In the genomic region with DNA sequence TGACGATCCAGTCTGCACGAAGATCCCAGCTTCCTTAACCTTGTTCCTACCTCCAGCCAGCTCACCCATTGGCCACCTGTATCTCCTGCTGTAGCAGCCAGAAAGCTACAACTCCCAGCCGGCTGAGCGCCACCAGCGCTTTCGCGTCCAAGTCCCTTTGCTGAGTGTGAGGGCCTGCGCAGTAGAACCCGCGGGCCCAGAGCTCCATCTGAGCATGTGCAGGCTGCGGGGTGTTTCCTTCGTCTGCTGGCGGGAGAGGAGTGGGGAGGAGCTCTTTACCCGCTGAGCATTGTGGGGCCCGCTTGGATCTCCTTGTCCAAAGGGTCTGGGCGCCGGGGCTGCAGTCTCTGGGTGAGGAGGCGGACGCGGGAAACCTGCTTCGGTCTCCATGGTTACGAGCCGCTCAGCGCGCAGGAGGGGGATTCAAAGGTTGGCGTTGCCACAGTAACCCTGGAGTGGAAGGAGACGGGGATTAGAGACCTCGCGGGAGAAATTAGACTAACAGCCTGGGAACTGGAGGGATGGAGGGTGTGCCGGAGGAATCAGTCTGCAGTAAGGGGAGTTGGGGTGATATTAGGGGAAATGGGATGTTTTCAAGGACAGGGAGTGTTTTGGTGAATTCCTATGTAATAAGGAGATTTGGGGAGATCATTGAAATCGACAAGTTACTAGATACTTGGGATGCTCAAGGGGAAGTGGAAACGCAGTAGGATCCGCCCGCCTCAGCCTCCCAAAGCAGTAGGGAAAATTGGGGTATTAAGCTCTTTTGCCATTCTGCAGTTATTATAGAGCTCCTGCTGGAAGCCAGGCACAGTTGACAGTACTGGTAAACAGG, we compare ENCODE assay signal across 1 cellular context.
TF ChIP-seq lines count a peak whose summit lies in the region.

No MANE protein-coding gene starts in this region.

TF ChIP-seq in HepG2, 621 proteins besides CTCF, POLR2A, EP300 and RAD21 (continued from another document and continues in another):
- TF ChIP-seq ZNF296 (CRISPR knock-in tag; conservative IDR thresholded peaks at IDR 0.05): no peak
- TF ChIP-seq ESRRA (CRISPR knock-in tag; IDR thresholded peaks at IDR 0.05; ENCODE audit: low read depth): no peak
- TF ChIP-seq ATF7 (IDR thresholded peaks at IDR 0.05): no peak
- TF ChIP-seq ATF7 (CRISPR knock-in tag; IDR thresholded peaks at IDR 0.05): no peak
- TF ChIP-seq, protein P1, sequence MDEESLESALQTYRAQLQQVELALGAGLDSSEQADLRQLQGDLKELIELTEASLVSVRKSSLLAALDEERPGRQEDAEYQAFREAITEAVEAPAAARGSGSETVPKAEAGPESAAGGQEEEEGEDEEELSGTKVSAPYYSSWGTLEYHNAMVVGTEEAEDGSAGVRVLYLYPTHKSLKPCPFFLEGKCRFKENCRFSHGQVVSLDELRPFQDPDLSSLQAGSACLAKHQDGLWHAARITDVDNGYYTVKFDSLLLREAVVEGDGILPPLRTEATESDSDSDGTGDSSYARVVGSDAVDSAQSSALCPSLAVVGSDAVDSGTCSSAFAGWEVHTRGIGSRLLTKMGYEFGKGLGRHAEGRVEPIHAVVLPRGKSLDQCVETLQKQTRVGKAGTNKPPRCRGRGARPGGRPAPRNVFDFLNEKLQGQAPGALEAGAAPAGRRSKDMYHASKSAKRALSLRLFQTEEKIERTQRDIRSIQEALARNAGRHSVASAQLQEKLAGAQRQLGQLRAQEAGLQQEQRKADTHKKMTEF (CRISPR knock-in tag; IDR thresholded peaks at IDR 0.05): peak; percentile 33; the same call in 1 of the 2 replicates
- 0 out of 2 replicates have a peak, but pooled peaks have one; percentile 33 for TF ChIP-seq THRA (CRISPR knock-in tag; IDR thresholded peaks at IDR 0.05; ENCODE audit: borderline replicate concordance)
- TF ChIP-seq PTBP1 (IDR thresholded peaks at IDR 0.05; ENCODE audit: low read depth, low read length, poor library complexity, severe bottlenecking): no peak
- TF ChIP-seq, protein P2, sequence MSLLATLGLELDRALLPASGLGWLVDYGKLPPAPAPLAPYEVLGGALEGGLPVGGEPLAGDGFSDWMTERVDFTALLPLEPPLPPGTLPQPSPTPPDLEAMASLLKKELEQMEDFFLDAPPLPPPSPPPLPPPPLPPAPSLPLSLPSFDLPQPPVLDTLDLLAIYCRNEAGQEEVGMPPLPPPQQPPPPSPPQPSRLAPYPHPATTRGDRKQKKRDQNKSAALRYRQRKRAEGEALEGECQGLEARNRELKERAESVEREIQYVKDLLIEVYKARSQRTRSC (CRISPR knock-in tag; IDR thresholded peaks at IDR 0.05; ENCODE audit: low read depth): no peak
- TF ChIP-seq PAWR (CRISPR knock-in tag; IDR thresholded peaks at IDR 0.05; ENCODE audit: borderline replicate concordance): no peak
- TF ChIP-seq TOPORS (CRISPR knock-in tag; IDR thresholded peaks at IDR 0.05): peak; percentile 32; the same call in 1 of the 2 replicates
- TF ChIP-seq, protein P3, sequence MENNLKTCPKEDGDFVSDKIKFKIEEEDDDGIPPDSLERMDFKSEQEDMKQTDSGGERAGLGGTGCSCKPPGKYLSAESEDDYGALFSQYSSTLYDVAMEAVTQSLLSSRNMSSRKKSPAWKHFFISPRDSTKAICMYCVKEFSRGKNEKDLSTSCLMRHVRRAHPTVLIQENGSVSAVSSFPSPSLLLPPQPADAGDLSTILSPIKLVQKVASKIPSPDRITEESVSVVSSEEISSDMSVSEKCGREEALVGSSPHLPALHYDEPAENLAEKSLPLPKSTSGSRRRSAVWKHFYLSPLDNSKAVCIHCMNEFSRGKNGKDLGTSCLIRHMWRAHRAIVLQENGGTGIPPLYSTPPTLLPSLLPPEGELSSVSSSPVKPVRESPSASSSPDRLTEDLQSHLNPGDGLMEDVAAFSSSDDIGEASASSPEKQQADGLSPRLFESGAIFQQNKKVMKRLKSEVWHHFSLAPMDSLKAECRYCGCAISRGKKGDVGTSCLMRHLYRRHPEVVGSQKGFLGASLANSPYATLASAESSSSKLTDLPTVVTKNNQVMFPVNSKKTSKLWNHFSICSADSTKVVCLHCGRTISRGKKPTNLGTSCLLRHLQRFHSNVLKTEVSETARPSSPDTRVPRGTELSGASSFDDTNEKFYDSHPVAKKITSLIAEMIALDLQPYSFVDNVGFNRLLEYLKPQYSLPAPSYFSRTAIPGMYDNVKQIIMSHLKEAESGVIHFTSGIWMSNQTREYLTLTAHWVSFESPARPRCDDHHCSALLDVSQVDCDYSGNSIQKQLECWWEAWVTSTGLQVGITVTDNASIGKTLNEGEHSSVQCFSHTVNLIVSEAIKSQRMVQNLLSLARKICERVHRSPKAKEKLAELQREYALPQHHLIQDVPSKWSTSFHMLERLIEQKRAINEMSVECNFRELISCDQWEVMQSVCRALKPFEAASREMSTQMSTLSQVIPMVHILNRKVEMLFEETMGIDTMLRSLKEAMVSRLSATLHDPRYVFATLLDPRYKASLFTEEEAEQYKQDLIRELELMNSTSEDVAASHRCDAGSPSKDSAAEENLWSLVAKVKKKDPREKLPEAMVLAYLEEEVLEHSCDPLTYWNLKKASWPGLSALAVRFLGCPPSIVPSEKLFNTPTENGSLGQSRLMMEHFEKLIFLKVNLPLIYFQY (CRISPR knock-in tag; IDR thresholded peaks at IDR 0.05; ENCODE audit: borderline replicate concordance): no peak
- TF ChIP-seq FOXA1 (IDR thresholded peaks at IDR 0.05): no peak
- TF ChIP-seq FOXA1 (CRISPR knock-in tag; IDR thresholded peaks at IDR 0.05): no peak; the same call in 1 of the 2 replicates
- no peak; the same call in 1 of the 2 replicates for TF ChIP-seq ZNF614 (CRISPR knock-in tag; IDR thresholded peaks at IDR 0.05; ENCODE audit: borderline replicate concordance)
- TF ChIP-seq HIVEP1 (CRISPR knock-in tag; IDR thresholded peaks at IDR 0.05): no peak
- no peak for TF ChIP-seq ZNF256 (CRISPR knock-in tag; conservative IDR thresholded peaks at IDR 0.05)
- TF ChIP-seq ARNTL (CRISPR knock-in tag; IDR thresholded peaks at IDR 0.05): no peak
- TF ChIP-seq GRHL1 (CRISPR knock-in tag; conservative IDR thresholded peaks at IDR 0.05): no peak
- TF ChIP-seq, protein P4, sequence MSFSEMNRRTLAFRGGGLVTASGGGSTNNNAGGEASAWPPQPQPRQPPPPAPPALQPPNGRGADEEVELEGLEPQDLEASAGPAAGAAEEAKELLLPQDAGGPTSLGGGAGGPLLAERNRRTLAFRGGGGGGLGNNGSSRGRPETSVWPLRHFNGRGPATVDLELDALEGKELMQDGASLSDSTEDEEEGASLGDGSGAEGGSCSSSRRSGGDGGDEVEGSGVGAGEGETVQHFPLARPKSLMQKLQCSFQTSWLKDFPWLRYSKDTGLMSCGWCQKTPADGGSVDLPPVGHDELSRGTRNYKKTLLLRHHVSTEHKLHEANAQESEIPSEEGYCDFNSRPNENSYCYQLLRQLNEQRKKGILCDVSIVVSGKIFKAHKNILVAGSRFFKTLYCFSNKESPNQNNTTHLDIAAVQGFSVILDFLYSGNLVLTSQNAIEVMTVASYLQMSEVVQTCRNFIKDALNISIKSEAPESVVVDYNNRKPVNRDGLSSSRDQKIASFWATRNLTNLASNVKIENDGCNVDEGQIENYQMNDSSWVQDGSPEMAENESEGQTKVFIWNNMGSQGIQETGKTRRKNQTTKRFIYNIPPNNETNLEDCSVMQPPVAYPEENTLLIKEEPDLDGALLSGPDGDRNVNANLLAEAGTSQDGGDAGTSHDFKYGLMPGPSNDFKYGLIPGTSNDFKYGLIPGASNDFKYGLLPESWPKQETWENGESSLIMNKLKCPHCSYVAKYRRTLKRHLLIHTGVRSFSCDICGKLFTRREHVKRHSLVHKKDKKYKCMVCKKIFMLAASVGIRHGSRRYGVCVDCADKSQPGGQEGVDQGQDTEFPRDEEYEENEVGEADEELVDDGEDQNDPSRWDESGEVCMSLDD (CRISPR knock-in tag; IDR thresholded peaks at IDR 0.05; ENCODE audit: borderline replicate concordance): no peak
- peak; percentile 74; the same call in 1 of the 2 replicates for TF ChIP-seq ZNF800 (CRISPR knock-in tag; IDR thresholded peaks at IDR 0.05)
- no peak for TF ChIP-seq ARID5B (CRISPR knock-in tag; IDR thresholded peaks at IDR 0.05)
- TF ChIP-seq, protein P5, sequence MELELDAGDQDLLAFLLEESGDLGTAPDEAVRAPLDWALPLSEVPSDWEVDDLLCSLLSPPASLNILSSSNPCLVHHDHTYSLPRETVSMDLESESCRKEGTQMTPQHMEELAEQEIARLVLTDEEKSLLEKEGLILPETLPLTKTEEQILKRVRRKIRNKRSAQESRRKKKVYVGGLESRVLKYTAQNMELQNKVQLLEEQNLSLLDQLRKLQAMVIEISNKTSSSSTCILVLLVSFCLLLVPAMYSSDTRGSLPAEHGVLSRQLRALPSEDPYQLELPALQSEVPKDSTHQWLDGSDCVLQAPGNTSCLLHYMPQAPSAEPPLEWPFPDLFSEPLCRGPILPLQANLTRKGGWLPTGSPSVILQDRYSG (CRISPR knock-in tag; IDR thresholded peaks at IDR 0.05): no peak
- TF ChIP-seq ZNF629 (CRISPR knock-in tag; conservative IDR thresholded peaks at IDR 0.05): no peak; the same call in 1 of the 2 replicates
- no peak for TF ChIP-seq SNAPC5 (CRISPR knock-in tag; IDR thresholded peaks at IDR 0.05; ENCODE audit: borderline replicate concordance)
- no peak for TF ChIP-seq MBD4 (IDR thresholded peaks at IDR 0.05; ENCODE audit: borderline replicate concordance, low read length)
- TF ChIP-seq, protein P6, sequence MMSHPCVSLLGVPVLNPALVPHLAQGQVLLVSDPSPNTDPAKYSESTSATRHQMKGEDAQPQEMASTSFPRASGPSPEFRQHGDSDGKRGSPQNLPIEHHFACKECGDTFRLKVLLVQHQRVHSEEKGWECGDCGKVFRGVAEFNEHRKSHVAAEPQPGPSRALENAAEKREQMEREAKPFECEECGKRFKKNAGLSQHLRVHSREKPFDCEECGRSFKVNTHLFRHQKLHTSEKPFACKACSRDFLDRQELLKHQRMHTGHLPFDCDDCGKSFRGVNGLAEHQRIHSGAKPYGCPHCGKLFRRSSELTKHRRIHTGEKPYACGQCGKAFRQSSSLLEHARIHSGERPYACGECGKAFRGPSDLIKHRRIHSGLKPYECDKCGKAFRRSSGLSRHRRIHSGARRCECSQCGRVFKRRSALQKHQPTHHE (CRISPR knock-in tag; IDR thresholded peaks at IDR 0.05; ENCODE audit: borderline replicate concordance): no peak
- peak; percentile 62; the same call in 1 of the 2 replicates for TF ChIP-seq SIN3B (IDR thresholded peaks at IDR 0.05; ENCODE audit: low read length)
- 0 out of 2 replicates have a peak, but pooled peaks have one; percentile 29 for TF ChIP-seq ZMYM2 (CRISPR knock-in tag; IDR thresholded peaks at IDR 0.05)
- no peak for TF ChIP-seq BHLHE40 (IDR thresholded peaks at IDR 0.05; ENCODE audit: low read length)
- no peak for TF ChIP-seq SNAI1 (CRISPR knock-in tag; IDR thresholded peaks at IDR 0.05; ENCODE audit: borderline replicate concordance)
